27 cellular contexts compared by ENCODE assay signal in the genomic region with DNA sequence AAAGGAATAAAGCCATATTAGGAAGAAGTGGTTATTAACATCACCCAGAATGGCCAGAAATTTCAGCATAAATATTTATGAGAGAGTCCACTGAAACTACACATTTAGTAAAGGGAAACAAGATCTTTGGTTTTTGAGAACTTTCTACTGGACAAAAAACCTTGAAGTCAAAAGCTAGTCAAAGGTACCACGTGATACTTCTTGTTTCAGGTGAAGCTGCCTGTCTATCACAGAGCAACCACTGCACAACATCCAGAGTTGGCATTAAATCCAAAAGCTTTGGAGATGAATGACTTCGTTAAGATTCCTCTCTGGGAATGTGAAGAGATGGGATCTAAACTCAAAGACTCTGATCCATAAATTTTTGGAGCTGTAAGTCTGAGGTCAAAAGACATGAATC.
"Had no signal": no experiment of that assay in that cellular context is flagged by ENCODE, and none has a peak within 500 bp of the region (broad histone marks: within the 10 kb centered on the region; RNA-seq: fewer than 3 reads in every experiment).

No MANE protein-coding gene starts in this region.

- H3K27me3 ChIP-seq: adrenal gland, dorsolateral prefrontal cortex, left lung, uterus had no signal

- DNase-seq: activated CD4-positive, alpha-beta memory T cell treated with anti-CD3 and anti-CD28 coated beads for 36 hours; activated CD4-positive, alpha-beta T cell treated with anti-CD3 and anti-CD28 coated beads for 48 hours; activated CD8-positive, alpha-beta memory T cell treated with anti-CD3 and anti-CD28 coated beads, Interleukin-2, amount 50 U/mL, for 4 hours; activated effector memory CD4-positive, alpha-beta T cell treated with anti-CD3 and anti-CD28 coated beads, Interleukin-2, amount 50 U/mL, for 16 hours; activated naive CD4-positive, alpha-beta T cell treated with anti-CD3 and anti-CD28 coated beads for 36 hours; activated naive CD8-positive, alpha-beta T cell treated with anti-CD3 and anti-CD28 coated beads for 36 hours; activated T-cell treated with anti-CD3 and anti-CD28 coated beads, Interleukin-2, amount 50 U/mL, for 1 hour; adrenal gland; aorta; dorsolateral prefrontal cortex; effector memory CD4-positive, alpha-beta T cell; left lung; stimulated activated CD4-positive, alpha-beta T cell treated with anti-CD3 and anti-CD28 coated beads, Interleukin-12 subunit alpha, Interleukin-12 subunit beta, amount 100 ng/mL, for 4 hours; stimulated activated CD4-positive, alpha-beta T cell treated with anti-CD3 and anti-CD28 coated beads, Interleukin-4, amount 100 ng/mL, for 1 hour; uterus had no signal

- H3K4me3 ChIP-seq: adrenal gland, coronary artery, dorsolateral prefrontal cortex, left lung, lung, skin epidermis, uterus had no signal

- H3K27ac Mint-ChIP-seq: activated CD4-positive, alpha-beta memory T cell treated with anti-CD3 and anti-CD28 coated beads for 36 hours; activated naive CD4-positive, alpha-beta T cell treated with anti-CD3 and anti-CD28 coated beads for 36 hours; activated naive CD8-positive, alpha-beta T cell treated with anti-CD3 and anti-CD28 coated beads for 36 hours; activated T-helper 1 cell treated with anti-CD3 and anti-CD28 coated beads, Interleukin-12 subunit alpha, Interleukin-12 subunit beta, Interleukin-2, Interleukin-4 antibody, amounts not matched to agents 30 ng/mL and 10 ng/mL and 1 ng/mL, durations not matched to agents 14 hours and 24 hours and 36 hours; nephron; stimulated activated naive CD8-positive, alpha-beta T cell treated with anti-CD3 and anti-CD28 coated beads, Interleukin-15, Interleukin-2, amounts not matched to agents 100 ng/mL and 50 ng/mL, for 24 hours; type B pancreatic cell had no signal

- ATAC-seq: left lung, sciatic nerve had no signal

- H3K9me3 Mint-ChIP-seq: activated CD4-positive, alpha-beta memory T cell treated with anti-CD3 and anti-CD28 coated beads for 36 hours; activated T-helper 1 cell treated with anti-CD3 and anti-CD28 coated beads, Interleukin-12 subunit alpha, Interleukin-12 subunit beta, Interleukin-2, Interleukin-4 antibody, amounts not matched to agents 30 ng/mL and 10 ng/mL and 1 ng/mL, durations not matched to agents 14 hours and 24 hours and 36 hours; brain; nephron; type B pancreatic cell had no signal

- H3K36me3 ChIP-seq: adrenal gland, left lung, thoracic aorta, uterus had no signal

- H3K9me3 ChIP-seq: adrenal gland, left lung, thoracic aorta, uterus had no signal

- H3K4me1 ChIP-seq: adrenal gland, left lung, uterus had no signal

- H3K27me3 Mint-ChIP-seq: activated CD4-positive, alpha-beta memory T cell treated with anti-CD3 and anti-CD28 coated beads for 36 hours; activated naive CD8-positive, alpha-beta T cell treated with anti-CD3 and anti-CD28 coated beads for 36 hours; brain; stimulated activated naive CD8-positive, alpha-beta T cell treated with anti-CD3 and anti-CD28 coated beads, Interleukin-15, Interleukin-2, amounts not matched to agents 100 ng/mL and 50 ng/mL, for 24 hours; type B pancreatic cell had no signal

- H3K27ac ChIP-seq: adrenal gland, coronary artery, dorsolateral prefrontal cortex, left lung, skin epidermis, uterus, VCaP had no signal

- FAIRE-seq: frontal cortex had no signal

- H3K36me3 Mint-ChIP-seq: activated CD4-positive, alpha-beta memory T cell treated with anti-CD3 and anti-CD28 coated beads for 36 hours; brain; type B pancreatic cell had no signal

- H3K4me3 Mint-ChIP-seq: activated CD4-positive, alpha-beta memory T cell treated with anti-CD3 and anti-CD28 coated beads for 36 hours; activated naive CD4-positive, alpha-beta T cell treated with anti-CD3 and anti-CD28 coated beads for 36 hours; activated naive CD8-positive, alpha-beta T cell treated with anti-CD3 and anti-CD28 coated beads for 36 hours; activated T-helper 1 cell treated with anti-CD3 and anti-CD28 coated beads, Interleukin-12 subunit alpha, Interleukin-12 subunit beta, Interleukin-2, Interleukin-4 antibody, amounts not matched to agents 30 ng/mL and 10 ng/mL and 1 ng/mL, durations not matched to agents 14 hours and 24 hours and 36 hours; brain; nephron; stimulated activated naive CD8-positive, alpha-beta T cell treated with anti-CD3 and anti-CD28 coated beads, Interleukin-15, Interleukin-2, amounts not matched to agents 100 ng/mL and 50 ng/mL, for 24 hours; type B pancreatic cell had no signal
